22 cellular contexts compared by ENCODE assay signal in genomic region chr12:54522213-54522612, GRCh38. TPM values are rescaled to one million over a fixed set of nuclear protein-coding genes. Genes with fewer than 3 reads are reported as not detected.
DNase-seq lines count a peak whose midpoint lies in the region; ATAC-seq and TF ChIP-seq lines count a peak whose summit lies in the region.
"Had no signal": no experiment of that assay in that cellular context is flagged by ENCODE, and none has a peak within 500 bp of the region (broad histone marks: within the 10 kb centered on the region; RNA-seq: fewer than 3 reads in every experiment).

No MANE protein-coding gene starts in this region.

- no peak for DNase-seq in activated T-cell treated with anti-CD3 and anti-CD28 coated beads, Interleukin-2, amount 50 U/mL, for 24 hours
- DNase-seq in activated T-cell treated with anti-CD3 and anti-CD28 coated beads for 4 hours (no peak), GM23248 (peak; percentile 63), amniotic epithelial cell (ENCODE audit: low read depth) (peak; percentile 73), omental fat pad (ENCODE audit: low spot score) (no peak), neuronal stem cell (ENCODE audit: low spot score) (no peak), posterior cingulate gyrus (no peak), NCI-H2171 (lab: John Stamatoyannopoulos, UW) (no peak)
- DNase-seq: activated gamma-delta T cell treated with Interleukin-2 at 50 U/mL for 16 hours; CD4-positive, alpha-beta T cell; DMS79 treated with DMSO at 0.1 percent for 48 hours; KBM-7; kidney glomerular epithelial cell; NCI-H1417; NCI-H69; substantia nigra had no signal

- WGBS in GM23248 (ENCODE audit: low coverage in 1 of 2, low lambda C conversion rate in 2 of 2, missing lambda C conversion rate in 2 of 2), 2 experiments: 18 to 23% methylated on average over 3 of the region's 3 CpGs
- no CpG with 5 or more reads among the region's 3 CpGs for WGBS in neuronal stem cell (ENCODE audit: extremely low coverage in 2 of 2, insufficient read length in 2 of 2, insufficient replicate concordance in 1 of 2), 2 donors

- H3K27ac Mint-ChIP-seq in activated T-cell treated with anti-CD3 and anti-CD28 coated beads, Interleukin-2, amount 50 U/mL, for 24 hours: peak overlapping the region; percentile 98
- H3K27ac Mint-ChIP-seq: brain; CD4-positive, alpha-beta T cell; neural progenitor cell had no signal

- no peaks in the 10 kb centered on the region for H3K79me2 ChIP-seq in GM23248 (ENCODE audit: insufficient read depth)
- H3K79me2 ChIP-seq: hepatocyte had no signal

- H2BK120ac ChIP-seq in neuronal stem cell (ENCODE audit: low read depth, low read length): no peak overlapping the region

- H2BK12ac ChIP-seq in neuronal stem cell (ENCODE audit: low read length): no peak overlapping the region

- H3K36me3 Mint-ChIP-seq in activated T-cell treated with anti-CD3 and anti-CD28 coated beads, Interleukin-2, amount 50 U/mL, for 24 hours (ENCODE audit: low read depth): peaks cover 99% of the 10 kb centered on the region
- H3K36me3 Mint-ChIP-seq: brain, neural progenitor cell had no signal

- no peak overlapping the region for H4K8ac ChIP-seq in neuronal stem cell (ENCODE audit: low read depth, low read length)

- H3K79me1 ChIP-seq in neuronal stem cell (ENCODE audit: low read depth, low read length): no peaks in the 10 kb centered on the region

- H3K4me3 Mint-ChIP-seq in activated T-cell treated with anti-CD3 and anti-CD28 coated beads, Interleukin-2, amount 50 U/mL, for 24 hours: peak overlapping the region; percentile 39
- H3K4me3 Mint-ChIP-seq: brain; CD4-positive, alpha-beta T cell; neural progenitor cell had no signal

- H2AK5ac ChIP-seq in neuronal stem cell (ENCODE audit: low read depth, low read length): no peak overlapping the region

- H3K27me3 Mint-ChIP-seq in activated T-cell treated with anti-CD3 and anti-CD28 coated beads, Interleukin-2, amount 50 U/mL, for 24 hours: no peaks in the 10 kb centered on the region
- H3K27me3 Mint-ChIP-seq: CD4-positive, alpha-beta T cell had no signal

- H3F3A ChIP-seq in GM23248 (ENCODE audit: insufficient read depth): peaks cover 8% of the 10 kb centered on the region

- no peak overlapping the region for H3K18ac ChIP-seq in neuronal stem cell (ENCODE audit: low read length)

- H3K27me3 ChIP-seq in GM23248 (replicated peaks; ENCODE audit: insufficient read depth): peaks cover 73% of the 10 kb centered on the region
- peaks cover 0 to 4% (median 0%) of the 10 kb centered on the region in 3 experiments for H3K27me3 ChIP-seq in neuronal stem cell (ENCODE audit: control insufficient read depth in 3 of 3, insufficient read depth in 3 of 3, low read depth in 1 of 3, low read length in 3 of 3)

- H3K23ac ChIP-seq in neuronal stem cell (ENCODE audit: low read depth, low read length, poor library complexity): no peak overlapping the region

- peak; percentile 86 for ATAC-seq in omental fat pad (ENCODE audit: low FRiP score)

- H3K9ac ChIP-seq in GM23248 (no peak overlapping the region), neuronal stem cell (ENCODE audit: low read depth, low read length, poor library complexity) (no peak overlapping the region)
- H3K9ac ChIP-seq: neural progenitor cell had no signal

- no peak for TF ChIP-seq CTCF in omental fat pad (IDR thresholded peaks at IDR 0.05)

- no peak overlapping the region for H2BK15ac ChIP-seq in neuronal stem cell (ENCODE audit: low read length)

- no peak overlapping the region for H2BK5ac ChIP-seq in neuronal stem cell (ENCODE audit: low read length)

- H3K4me3 ChIP-seq in GM23248: no peak overlapping the region
- H3K4me3 ChIP-seq in neuronal stem cell (ENCODE audit: low read length in 2 of 2): no peak overlapping the region
- H3K4me3 ChIP-seq: hepatocyte, neural progenitor cell, SK-N-MC had no signal

- intact Hi-C loops in posterior cingulate gyrus (cut with DNase I): no loop called here

- H3K4me1 ChIP-seq in GM23248 (ENCODE audit: insufficient read depth): peaks cover 8% of the 10 kb centered on the region; the same call in 1 of the 2 replicates
- no peaks in the 10 kb centered on the region for H3K4me1 ChIP-seq in neuronal stem cell (ENCODE audit: control insufficient read depth in 2 of 2, insufficient read depth in 1 of 2, low read depth in 1 of 2, low read length in 2 of 2)

- no peak overlapping the region for H3K14ac ChIP-seq in neuronal stem cell (ENCODE audit: low read length)

- in situ Hi-C loops in GM23248 (cut with MboI): no loop called here

- H2AFZ ChIP-seq in GM23248 (no peak overlapping the region), neuronal stem cell (ENCODE audit: low read length) (no peak overlapping the region)
- H2AFZ ChIP-seq: hepatocyte, neural progenitor cell had no signal

- H4K91ac ChIP-seq in neuronal stem cell (ENCODE audit: low read depth, low read length, poor library complexity): no peak overlapping the region

- no peaks in the 10 kb centered on the region for H3K9me3 Mint-ChIP-seq in activated T-cell treated with anti-CD3 and anti-CD28 coated beads, Interleukin-2, amount 50 U/mL, for 24 hours
- H3K9me3 Mint-ChIP-seq: brain; CD4-positive, alpha-beta T cell; neural progenitor cell had no signal

- H3K36me3 ChIP-seq in GM23248 (ENCODE audit: low read depth) (no peaks in the 10 kb centered on the region), neuronal stem cell (replicated peaks in 1 of 2; ENCODE audit: control insufficient read depth in 2 of 2, insufficient read depth in 2 of 2, low read length in 2 of 2) (no peaks in the 10 kb centered on the region)
- H3K36me3 ChIP-seq: neural progenitor cell had no signal

- no peaks in the 10 kb centered on the region for H3K9me3 ChIP-seq in GM23248 (ENCODE audit: low read depth)
- no peaks in the 10 kb centered on the region for H3K9me3 ChIP-seq in neuronal stem cell (replicated peaks in 1 of 2; ENCODE audit: control insufficient read depth in 2 of 2, insufficient read depth in 1 of 2, low read depth in 1 of 2, low read length in 2 of 2)

- no peaks in the 10 kb centered on the region for H3K9me2 ChIP-seq in GM23248 (ENCODE audit: insufficient read depth)

- no peak overlapping the region for H3K27ac ChIP-seq in GM23248
- no peak overlapping the region for H3K27ac ChIP-seq in neuronal stem cell (replicated peaks; ENCODE audit: low read length)
- H3K27ac ChIP-seq: hepatocyte, neural progenitor cell, SK-N-MC had no signal

- H3K4me1 Mint-ChIP-seq in activated T-cell treated with anti-CD3 and anti-CD28 coated beads, Interleukin-2, amount 50 U/mL, for 24 hours (ENCODE audit: low read depth): peaks cover 43% of the 10 kb centered on the region

- H4K20me1 ChIP-seq in GM23248 (ENCODE audit: insufficient read depth): no peaks in the 10 kb centered on the region

- no peak overlapping the region for H3K4me2 ChIP-seq in GM23248 (ENCODE audit: unreplicated experiment)
- H3K4me2 ChIP-seq in neuronal stem cell (ENCODE audit: insufficient read depth, low read length, poor library complexity, severe bottlenecking): no peak overlapping the region
- H3K4me2 ChIP-seq: hepatocyte, neural progenitor cell had no signal

- no peak overlapping the region for H3K4ac ChIP-seq in neuronal stem cell (ENCODE audit: low read length)

RNA-seq across cellular contexts. Expression of gene NCKAP1L, which starts 24.7 kb away (rescaled TPM):
- not detected in 2 replicates for total RNA-seq in GM23248 (2014; rRNA removed; shearing (Covaris generic))
- 0.10 and 0.11 TPM in 2 replicates for polyA plus RNA-seq in GM23248 (2016; fragmentation: Nextera tagmentation; extraction: Ambion mirVana)
- 10 to 100 TPM; 23.4 to 81.4 (median 43.0) TPM for total RNA-seq in omental fat pad
- polyA plus RNA-seq in neuronal stem cell (2013, experiment 1 of 2): 0.40 TPM
- polyA plus RNA-seq in neuronal stem cell (2013, experiment 2 of 2): 0.39 TPM
- polyA plus RNA-seq: hepatocyte had no signal

RNA-seq across cellular contexts. Expression of gene PDE1B, which starts 27.2 kb away (rescaled TPM):
- total RNA-seq in GM23248 (2014; rRNA removed; shearing (Covaris generic)): not detected in 2 replicates
- polyA plus RNA-seq in GM23248 (2016; fragmentation: Nextera tagmentation; extraction: Ambion mirVana): not detected in 2 replicates
- total RNA-seq in omental fat pad: 10 to 100 TPM; 29.9 to 85.6 (median 39.0) TPM
- 3.9 TPM for polyA plus RNA-seq in neuronal stem cell (2013, experiment 1 of 2)
- polyA plus RNA-seq in neuronal stem cell (2013, experiment 2 of 2): 4.1 TPM
- total RNA-seq: fibroblast of lung had no signal
- polyA plus RNA-seq: fibroblast of lung, hepatocyte had no signal

RNA-seq across cellular contexts. Expression of gene GTSF1, which starts 48.8 kb away (rescaled TPM):
- not detected in 2 replicates for total RNA-seq in GM23248 (2014; rRNA removed; shearing (Covaris generic))
- polyA plus RNA-seq in GM23248 (2016; fragmentation: Nextera tagmentation; extraction: Ambion mirVana): 0.29 TPM in 1 of 2 replicates, not detected in the other
- under 1 TPM in 1 of 4 donors, not detected in 3; 0.96 TPM for total RNA-seq in omental fat pad
- polyA plus RNA-seq in neuronal stem cell (2013, experiment 1 of 2): not detected
- not detected for polyA plus RNA-seq in neuronal stem cell (2013, experiment 2 of 2)
- total RNA-seq: fibroblast of lung, H4, hepatocyte had no signal
- polyA plus RNA-seq: fibroblast of lung, hepatocyte had no signal

Comparison
In these comparisons a context has a peak if more than half of its experiments do, and no peak if none do; other contexts are left out.
1. DNase-seq: peak in GM23248 (single experiment) and amniotic epithelial cell (single experiment); none in activated T-cell treated with anti-CD3 and anti-CD28 coated beads, Interleukin-2, amount 50 U/mL, for 24 hours (single experiment), activated T-cell treated with anti-CD3 and anti-CD28 coated beads for 4 hours (single experiment), omental fat pad (single experiment), neuronal stem cell (single experiment), posterior cingulate gyrus (0 of 10) and NCI-H2171 (single experiment).
2. RNA of gene NCKAP1L, which starts 24.7 kb away (total RNA-seq): 23.4 to 81.4 TPM in omental fat pad; not detected in GM23248; every median in the first group is over 10 times any median in the second.
3. RNA of gene PDE1B, which starts 27.2 kb away (total RNA-seq): 29.9 to 85.6 TPM in omental fat pad; not detected in GM23248; every median in the first group is over 10 times any median in the second.